24 cellular contexts compared by ENCODE assay signal in genomic region chr1:216047821-216048220, GRCh38.
DNase-seq lines count a peak whose midpoint lies in the region; ATAC-seq and TF ChIP-seq lines count a peak whose summit lies in the region.
"Had no signal": no experiment of that assay in that cellular context is flagged by ENCODE, and none has a peak within 500 bp of the region (broad histone marks: within the 10 kb centered on the region; RNA-seq: fewer than 3 reads in every experiment).

No MANE protein-coding gene starts in this region.

- DNase-seq in AG10803 (ENCODE audit: low read depth) (peak; percentile 47), HCEC 1CT (peak; percentile 44), astrocyte of the hippocampus (ENCODE audit: low read depth, low spot score) (peak; percentile 71), fibroblast of the aortic adventitia (ENCODE audit: low read depth) (peak; percentile 17), NCI-H1930 (lab: John Stamatoyannopoulos, UW) (no peak), islet precursor cell (no peak)
- DNase-seq: 8988T; AML-193; Calu3; CD8-positive, alpha-beta memory T cell; EL; GF-D8; MM.1S; NCI-H1048; NCI-H1436; NCI-H187 treated with DMSO at 0.1 percent for 48 hours; NCI-H2227 treated with DMSO at 0.1 percent for 48 hours; NCI-H774; NK-92 treated with Interleukin-12 subunit alpha and Interleukin-12 subunit beta, amount 100 ng/mL, for 24 hours; T-cell had no signal

- TF ChIP-seq CTCF in AG10803 (conservative IDR thresholded peaks at IDR 0.05; ENCODE audit: low read length) (no peak), fibroblast of the aortic adventitia (IDR thresholded peaks at IDR 0.05; ENCODE audit: insufficient read depth, low read length) (no peak)

- H3K4me3 Mint-ChIP-seq in activated T-helper 17 cell treated with anti-CD3 and anti-CD28 coated beads, Interleukin-2, amount 50 U/mL, for 72 hours: no peak overlapping the region
- H3K4me3 Mint-ChIP-seq: CD8-positive, alpha-beta memory T cell; T-cell had no signal

- no peaks in the 10 kb centered on the region for H3K4me1 Mint-ChIP-seq in activated T-helper 17 cell treated with anti-CD3 and anti-CD28 coated beads, Interleukin-2, amount 50 U/mL, for 72 hours
- H3K4me1 Mint-ChIP-seq: CD8-positive, alpha-beta memory T cell; T-cell had no signal

- no peak overlapping the region for H3K4me3 ChIP-seq in AG10803 (ENCODE audit: low read length)
- no peak overlapping the region for H3K4me3 ChIP-seq in fibroblast of the aortic adventitia (ENCODE audit: low read depth, low read length)
- H3K4me3 ChIP-seq: K562 had no signal

- no peaks in the 10 kb centered on the region for H3K27me3 Mint-ChIP-seq in activated T-helper 17 cell treated with anti-CD3 and anti-CD28 coated beads, Interleukin-2, amount 50 U/mL, for 72 hours
- H3K27me3 Mint-ChIP-seq: CD8-positive, alpha-beta memory T cell; T-cell had no signal

- no peak for ATAC-seq in GM19395 (IDR thresholded peaks at IDR 0.05; ENCODE audit: unreplicated experiment)
- no peak for ATAC-seq in activated T-helper 17 cell treated with anti-CD3 and anti-CD28 coated beads, Interleukin-2, amount 50 U/mL, for 72 hours (replicated peaks)
- ATAC-seq: K562, SK-N-SH treated with all-trans-retinoic acid at 6 μM for 48 hours, T-cell had no signal

- H3K36me3 Mint-ChIP-seq in activated T-helper 17 cell treated with anti-CD3 and anti-CD28 coated beads, Interleukin-2, amount 50 U/mL, for 72 hours (ENCODE audit: low read depth): no peaks in the 10 kb centered on the region
- H3K36me3 Mint-ChIP-seq: CD8-positive, alpha-beta memory T cell; T-cell had no signal

- no peak overlapping the region for H3K27ac Mint-ChIP-seq in activated T-helper 17 cell treated with anti-CD3 and anti-CD28 coated beads, Interleukin-2, amount 50 U/mL, for 72 hours
- H3K27ac Mint-ChIP-seq: CD8-positive, alpha-beta memory T cell; T-cell had no signal

- peaks cover 25% of the 10 kb centered on the region for H3K9me3 Mint-ChIP-seq in activated T-helper 17 cell treated with anti-CD3 and anti-CD28 coated beads, Interleukin-2, amount 50 U/mL, for 72 hours

Comparison
In these comparisons a context has a peak if more than half of its experiments do, and no peak if none do; other contexts are left out.
1. DNase-seq: peak in AG10803 (single experiment), HCEC 1CT (single experiment), astrocyte of the hippocampus (single experiment) and fibroblast of the aortic adventitia (single experiment); none in NCI-H1930 (0 of 2) and islet precursor cell (single experiment).